Comparison of ENCODE assay signal across 20 cellular contexts in the genomic region with DNA sequence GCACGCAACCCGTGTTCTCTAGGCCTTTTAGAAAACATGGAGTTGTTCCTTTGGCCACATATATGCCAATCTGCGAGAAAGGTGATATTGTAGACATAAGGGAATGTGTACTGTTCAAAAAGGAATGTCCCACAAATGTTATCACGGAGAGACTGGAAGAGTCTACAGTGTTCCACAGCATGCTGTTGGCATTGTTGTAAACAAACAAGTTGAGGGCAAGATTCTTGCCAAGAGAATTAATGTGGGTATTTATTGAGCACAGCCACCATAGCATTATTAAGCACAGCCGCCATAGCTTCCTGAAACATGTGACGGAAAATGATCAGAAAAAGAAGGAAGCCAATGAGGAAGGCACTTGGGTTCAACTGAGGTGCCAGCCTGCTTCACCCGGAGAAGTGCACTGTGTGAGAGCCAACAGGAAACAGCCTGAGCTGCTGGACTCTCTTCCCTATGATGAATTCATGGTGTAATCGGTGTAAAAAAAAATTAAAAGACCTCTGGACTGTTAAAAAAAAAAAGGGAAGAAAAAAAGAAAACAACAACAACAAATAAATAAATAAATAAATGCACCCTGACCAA. TPM values are rescaled to one million over a fixed set of nuclear protein-coding genes. Genes with fewer than 3 reads are reported as not detected.
DNase-seq lines count a peak whose midpoint lies in the region.
"Had no signal": no experiment of that assay in that cellular context is flagged by ENCODE, and none has a peak within 500 bp of the region (broad histone marks: within the 10 kb centered on the region; RNA-seq: fewer than 3 reads in every experiment).

No MANE protein-coding gene starts in this region.

- H2BK15ac ChIP-seq in mesendoderm (replicated peaks; ENCODE audit: low read depth): no peak overlapping the region

- no CpG with 5 or more reads among the region's 8 CpGs for WGBS in mesendoderm (ENCODE audit: extremely low coverage, insufficient coverage, low lambda C conversion rate)

- H3K23ac ChIP-seq in mesendoderm (ENCODE audit: low read length): no peak overlapping the region

- H3K27me3 Mint-ChIP-seq in activated CD4-positive, alpha-beta T cell treated with anti-CD3 and anti-CD28 coated beads, Interleukin-2, amount 10 ng/mL, durations not matched to agents 7 days and 5 days: peaks cover 3% of the 10 kb centered on the region
- H3K27me3 Mint-ChIP-seq: activated naive CD8-positive, alpha-beta T cell treated with anti-CD3 and anti-CD28 coated beads for 36 hours; CD4-positive, CD25-positive, alpha-beta regulatory T cell had no signal

- H3K4me1 Mint-ChIP-seq in activated CD4-positive, alpha-beta T cell treated with anti-CD3 and anti-CD28 coated beads, Interleukin-2, amount 10 ng/mL, durations not matched to agents 7 days and 5 days: no peaks in the 10 kb centered on the region
- H3K4me1 Mint-ChIP-seq: CD4-positive, CD25-positive, alpha-beta regulatory T cell had no signal

- no peak overlapping the region for H2AK5ac ChIP-seq in mesendoderm (ENCODE audit: low read length)

- no peak overlapping the region for H3K4me3 ChIP-seq in mesendoderm (ENCODE audit: low read length)
- H3K4me3 ChIP-seq: esophagus squamous epithelium, GM12878, uterus had no signal

- H3K4ac ChIP-seq in mesendoderm (ENCODE audit: low read depth, low read length): no peak overlapping the region

- H3K36me3 Mint-ChIP-seq in activated CD4-positive, alpha-beta T cell treated with anti-CD3 and anti-CD28 coated beads, Interleukin-2, amount 10 ng/mL, durations not matched to agents 7 days and 5 days (ENCODE audit: low read depth): no peaks in the 10 kb centered on the region
- H3K36me3 Mint-ChIP-seq: activated naive CD8-positive, alpha-beta T cell treated with anti-CD3 and anti-CD28 coated beads for 36 hours; CD4-positive, CD25-positive, alpha-beta regulatory T cell had no signal

- H3K9me3 Mint-ChIP-seq in activated CD4-positive, alpha-beta T cell treated with anti-CD3 and anti-CD28 coated beads, Interleukin-2, amount 10 ng/mL, durations not matched to agents 7 days and 5 days: no peaks in the 10 kb centered on the region
- H3K9me3 Mint-ChIP-seq: activated naive CD8-positive, alpha-beta T cell treated with anti-CD3 and anti-CD28 coated beads for 36 hours; CD4-positive, CD25-positive, alpha-beta regulatory T cell; effector memory CD8-positive, alpha-beta T cell had no signal

- no peaks in the 10 kb centered on the region for H3K36me3 ChIP-seq in mesendoderm (ENCODE audit: control insufficient read depth, insufficient read depth, low read length)
- H3K36me3 ChIP-seq: esophagus squamous epithelium, uterus had no signal

- H3K9ac ChIP-seq in mesendoderm (ENCODE audit: low read length): no peak overlapping the region

- H3K4me2 ChIP-seq in mesendoderm (ENCODE audit: low read length): no peak overlapping the region

- no peak overlapping the region for H3K56ac ChIP-seq in mesendoderm (ENCODE audit: low read length)

- H3K4me3 Mint-ChIP-seq in activated CD4-positive, alpha-beta T cell treated with anti-CD3 and anti-CD28 coated beads, Interleukin-2, amount 10 ng/mL, durations not matched to agents 7 days and 5 days: no peak overlapping the region
- H3K4me3 Mint-ChIP-seq: activated naive CD8-positive, alpha-beta T cell treated with anti-CD3 and anti-CD28 coated beads for 36 hours; CD4-positive, CD25-positive, alpha-beta regulatory T cell; effector memory CD8-positive, alpha-beta T cell had no signal

- no peak overlapping the region for H4K8ac ChIP-seq in mesendoderm (ENCODE audit: low read depth, low read length)

- no peaks in the 10 kb centered on the region for H3K27me3 ChIP-seq in mesendoderm (ENCODE audit: insufficient read depth, low read length, poor library complexity)
- H3K27me3 ChIP-seq: esophagus squamous epithelium, uterus had no signal

- H3K27ac ChIP-seq in mesendoderm (ENCODE audit: low read depth, low read length): no peak overlapping the region
- H3K27ac ChIP-seq: esophagus squamous epithelium, uterus had no signal

- no peak overlapping the region for H2BK120ac ChIP-seq in mesendoderm (ENCODE audit: low read depth, low read length)

- H4K5ac ChIP-seq in mesendoderm (ENCODE audit: low read length): no peak overlapping the region

- DNase-seq in Ammon's horn (ENCODE audit: low spot score) (peak; percentile 39), Kasumi-1 (lab: John Stamatoyannopoulos, UW) (peak; percentile 27 to 33), dermis blood vessel endothelial cell (peak; percentile 21), mucosa of gallbladder (ENCODE audit: low spot score) (peak; percentile 15), SHP77 treated with DMSO at 0.1 percent for 48 hours (lab: John Stamatoyannopoulos, UW) (no peak), mesendoderm (no peak)
- no peak for DNase-seq in activated naive CD4-positive, alpha-beta T cell treated with Interleukin-2 at 50 U/mL for 16 hours
- no peak for DNase-seq in activated CD4-positive, alpha-beta T cell treated with anti-CD3 and anti-CD28 coated beads, Interleukin-2, amount 10 ng/mL, durations not matched to agents 7 days and 5 days
- DNase-seq: ACHN; activated CD4-positive, alpha-beta T cell treated with anti-CD3 and anti-CD28 coated beads for 4 hours; activated naive CD8-positive, alpha-beta T cell treated with anti-CD3 and anti-CD28 coated beads for 36 hours; CD4-positive, CD25-positive, alpha-beta regulatory T cell; effector memory CD8-positive, alpha-beta T cell; esophagus squamous epithelium; GOT3; NCI-H1048; NCI-H2081 treated with DMSO at 0.1 percent for 48 hours; NCI-H446 treated with DMSO at 0.1 percent for 48 hours; uterus had no signal

- H2BK5ac ChIP-seq in mesendoderm (ENCODE audit: low read length): no peak overlapping the region

- POLR2A ChIA-PET in activated CD4-positive, alpha-beta T cell treated with anti-CD3 and anti-CD28 coated beads, Interleukin-2, amount 10 ng/mL, durations not matched to agents 7 days and 5 days (lab: Charles Lee): no interaction called here

- H3K79me2 ChIP-seq in mesendoderm (ENCODE audit: control insufficient read depth, insufficient read depth, low read length): no peaks in the 10 kb centered on the region

- H3K18ac ChIP-seq in mesendoderm (ENCODE audit: low read length): no peak overlapping the region

- H3K4me1 ChIP-seq in mesendoderm (ENCODE audit: control insufficient read depth, low read depth, low read length): no peaks in the 10 kb centered on the region
- H3K4me1 ChIP-seq: uterus had no signal

- CTCF ChIA-PET in activated CD4-positive, alpha-beta T cell treated with anti-CD3 and anti-CD28 coated beads, Interleukin-2, amount 10 ng/mL, durations not matched to agents 7 days and 5 days (lab: Charles Lee): interaction anchor here (0.7 kb wide), 1 partner anchor 33 kb away, joined by 3 read pairs; no protein-coding TSS in a partner anchor

- H3K79me1 ChIP-seq in mesendoderm (ENCODE audit: low read length): no peaks in the 10 kb centered on the region

- no peak overlapping the region for H3K27ac Mint-ChIP-seq in activated CD4-positive, alpha-beta T cell treated with anti-CD3 and anti-CD28 coated beads, Interleukin-2, amount 10 ng/mL, durations not matched to agents 7 days and 5 days
- H3K27ac Mint-ChIP-seq: activated naive CD8-positive, alpha-beta T cell treated with anti-CD3 and anti-CD28 coated beads for 36 hours; CD4-positive, CD25-positive, alpha-beta regulatory T cell; effector memory CD8-positive, alpha-beta T cell had no signal

RNA-seq across cellular contexts. Expression of a gene that starts 29.0 kb away (rescaled TPM):
- total RNA-seq in dermis blood vessel endothelial cell (21.8 and 30.4 TPM in 2 replicates), mucosa of gallbladder (14.0 TPM)
- polyA plus RNA-seq in mesendoderm (2013, experiment 1 of 2): 3.1 TPM
- polyA plus RNA-seq in mesendoderm (2013, experiment 2 of 2): 2.7 TPM
- 10 to 100 TPM; 18.4 to 22.3 TPM for total RNA-seq in activated CD4-positive, alpha-beta T cell treated with anti-CD3 and anti-CD28 coated beads, Interleukin-2, amount 10 ng/mL, durations not matched to agents 7 days and 5 days

Comparison
In these comparisons a context has a peak if more than half of its experiments do, and no peak if none do; other contexts are left out.
1. DNase-seq: peak in Ammon's horn (single experiment), Kasumi-1 (2 of 2), dermis blood vessel endothelial cell (single experiment) and mucosa of gallbladder (single experiment); none in SHP77 treated with DMSO at 0.1 percent for 48 hours (single experiment), activated naive CD4-positive, alpha-beta T cell treated with Interleukin-2 at 50 U/mL for 16 hours (single experiment), mesendoderm (single experiment) and activated CD4-positive, alpha-beta T cell treated with anti-CD3 and anti-CD28 coated beads, Interleukin-2, amount 10 ng/mL, durations not matched to agents 7 days and 5 days (single experiment).